ENCODE assay signal across 10 cellular contexts in the genomic region with DNA sequence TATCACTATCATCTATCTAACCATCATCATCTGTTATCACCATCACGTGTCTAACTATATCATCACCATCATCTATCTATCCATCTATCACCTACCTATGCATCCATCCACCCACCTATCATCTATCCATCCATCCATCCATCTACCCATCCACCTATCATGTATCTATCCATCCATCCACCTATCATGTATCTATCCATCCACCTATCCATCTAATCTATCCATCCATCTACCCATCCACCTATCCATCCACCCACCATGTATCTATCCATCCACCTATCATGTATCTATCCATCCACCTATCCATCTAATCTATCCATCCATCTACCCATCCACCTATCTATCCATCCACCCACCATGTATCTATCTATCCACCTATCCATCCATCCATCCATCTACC.
"Had no signal": no experiment of that assay in that cellular context is flagged by ENCODE, and none has a peak within 500 bp of the region (broad histone marks: within the 10 kb centered on the region; RNA-seq: fewer than 3 reads in every experiment).

No MANE protein-coding gene starts in this region.

- H3K9ac ChIP-seq: GM23248 had no signal

- DNase-seq: GM23248, GOT3, H9, HCEC 1CT, HFFc6, IMR-90, KG1 had no signal

- FAIRE-seq: H54, K562 had no signal

- ATAC-seq: K562 had no signal

- H3K27ac ChIP-seq: GM23248, HL-60 had no signal

- H3K4me3 ChIP-seq: GM23248, K562 had no signal

- H2AFZ ChIP-seq: GM23248 had no signal
